20 cellular contexts compared by ENCODE assay signal in genomic region chr2:127059559-127059958, GRCh38.
"Had no signal": no experiment of that assay in that cellular context is flagged by ENCODE, and none has a peak within 500 bp of the region (broad histone marks: within the 10 kb centered on the region; RNA-seq: fewer than 3 reads in every experiment).

No MANE protein-coding gene starts in this region.

- H3K36me3 Mint-ChIP-seq: natural killer cell treated with Interleukin-12 subunit alpha and Interleukin-12 subunit beta and Interleukin-15 and Interleukin-18, amount 100 ng/mL, for 72 hours had no signal

- H3K9me3 ChIP-seq: esophagus muscularis mucosa, gastroesophageal sphincter, left lung, lower lobe of right lung, sigmoid colon, suprapubic skin, tibial artery, upper lobe of left lung, uterus had no signal

- H3K27ac Mint-ChIP-seq: memory B cell; natural killer cell treated with Interleukin-12 subunit alpha and Interleukin-12 subunit beta and Interleukin-15 and Interleukin-18, amount 100 ng/mL, for 72 hours had no signal

- H3K9me3 Mint-ChIP-seq: memory B cell; natural killer cell treated with Interleukin-12 subunit alpha and Interleukin-12 subunit beta and Interleukin-15 and Interleukin-18, amount 100 ng/mL, for 72 hours had no signal

- DNase-seq: cortex of kidney; effector memory CD4-positive, alpha-beta T cell; glutamatergic neuron; islet precursor cell; left lung; lower lobe of right lung; midbrain; sigmoid colon; stimulated activated CD4-positive, alpha-beta T cell treated with anti-CD3 and anti-CD28 coated beads, Interleukin-12 subunit alpha, Interleukin-12 subunit beta, amount 100 ng/mL, for 4 hours; stimulated activated naive CD4-positive, alpha-beta T cell treated with Interleukin-2 at 50 U/mL for 16 hours; tibial artery; uterus had no signal

- ATAC-seq: gastroesophageal sphincter; left lung; lower lobe of right lung; natural killer cell treated with Interleukin-12 subunit alpha and Interleukin-12 subunit beta and Interleukin-15 and Interleukin-18, amount 100 ng/mL, for 72 hours had no signal

- H3K4me3 Mint-ChIP-seq: memory B cell; natural killer cell treated with Interleukin-12 subunit alpha and Interleukin-12 subunit beta and Interleukin-15 and Interleukin-18, amount 100 ng/mL, for 72 hours had no signal

- H3K27ac ChIP-seq: epithelial cell of prostate, esophagus muscularis mucosa, gastroesophageal sphincter, left lung, lower lobe of right lung, sigmoid colon, skin epidermis, suprapubic skin, tibial artery, upper lobe of left lung, uterus had no signal

- H3K36me3 ChIP-seq: uterus had no signal

- H3K27me3 Mint-ChIP-seq: memory B cell; natural killer cell treated with Interleukin-12 subunit alpha and Interleukin-12 subunit beta and Interleukin-15 and Interleukin-18, amount 100 ng/mL, for 72 hours had no signal

- H3K4me3 ChIP-seq: esophagus muscularis mucosa, gastroesophageal sphincter, left lung, lower lobe of right lung, sigmoid colon, skin epidermis, suprapubic skin, tibial artery, upper lobe of left lung, uterus had no signal

- H3K27me3 ChIP-seq: esophagus muscularis mucosa, gastroesophageal sphincter, left lung, sigmoid colon, suprapubic skin, tibial artery, upper lobe of left lung, uterus had no signal
